1 cellular context compared by ENCODE assay signal in genomic region chr11:47454251-47454650, GRCh38.
TF ChIP-seq lines count a peak whose summit lies in the region.
"Not testable (repeated sequence)": the region's sequence is repeated elsewhere in the genome, so short reads cannot be mapped to it uniquely, and the experiment has no call there.

No MANE protein-coding gene starts in this region.

TF ChIP-seq in HepG2, 621 proteins besides CTCF, POLR2A, EP300 and RAD21 (continued from another document):
- peak; percentile 64 for TF ChIP-seq ZBTB33 (CRISPR knock-in tag; IDR thresholded peaks at IDR 0.05)
- peak; percentile 98 for TF ChIP-seq ZNF362 (CRISPR knock-in tag; IDR thresholded peaks at IDR 0.05; ENCODE audit: borderline replicate concordance)
- TF ChIP-seq TEAD3 (CRISPR knock-in tag; optimal IDR thresholded peaks at IDR 0.05; ENCODE audit: borderline replicate concordance) = peak; percentile 19
- 0 out of 2 replicates have a peak, but pooled peaks have one; percentile 38 for TF ChIP-seq ZMYM2 (CRISPR knock-in tag; IDR thresholded peaks at IDR 0.05)
- TF ChIP-seq HMGXB4 (CRISPR knock-in tag; IDR thresholded peaks at IDR 0.05; ENCODE audit: borderline replicate concordance in 1 of 2, low read depth in 1 of 2) = peak in 1 of 2 experiments; percentile 48; a peak in 2 of 4 replicates
- TF ChIP-seq RXRB (CRISPR knock-in tag; IDR thresholded peaks at IDR 0.05; ENCODE audit: borderline replicate concordance) = 0 out of 2 replicates have a peak, but pooled peaks have one; percentile 49
- TF ChIP-seq NR2F2 (IDR thresholded peaks at IDR 0.05; ENCODE audit: borderline replicate concordance, low read depth) = peak; percentile 11; the same call in 1 of the 2 replicates
- TF ChIP-seq CBX5 (CRISPR knock-in tag; IDR thresholded peaks at IDR 0.05; ENCODE audit: borderline replicate concordance) = peak; percentile 36; the same call in 1 of the 2 replicates
- not testable (repeated sequence) for TF ChIP-seq NONO (IDR thresholded peaks at IDR 0.05)
- peak; percentile 47; the same call in 1 of the 2 replicates for TF ChIP-seq NONO (CRISPR knock-in tag; conservative IDR thresholded peaks at IDR 0.05)
- TF ChIP-seq REPIN1 (CRISPR knock-in tag; IDR thresholded peaks at IDR 0.05; ENCODE audit: borderline replicate concordance, low read depth) = peak; percentile 63; the same call in 1 of the 2 replicates
- 0 out of 2 replicates have a peak, but pooled peaks have one; percentile 13 for TF ChIP-seq GABPB1 (CRISPR knock-in tag; IDR thresholded peaks at IDR 0.05)
- TF ChIP-seq ZNF770 (CRISPR knock-in tag; IDR thresholded peaks at IDR 0.05) = peak; percentile 97
- TF ChIP-seq XRCC5 (optimal IDR thresholded peaks at IDR 0.05; ENCODE audit: low read length) = peak; percentile 68
- TF ChIP-seq TBX2 (CRISPR knock-in tag; IDR thresholded peaks at IDR 0.05; ENCODE audit: borderline replicate concordance) = 0 out of 2 replicates have a peak, but pooled peaks have one; percentile 9
- peak; percentile 37; the same call in 1 of the 2 replicates for TF ChIP-seq ZNF580 (CRISPR knock-in tag; IDR thresholded peaks at IDR 0.05; ENCODE audit: borderline replicate concordance, low read depth)
- peak; percentile 47; the same call in 1 of the 2 replicates for TF ChIP-seq KDM3A (CRISPR knock-in tag; IDR thresholded peaks at IDR 0.05; ENCODE audit: low read depth)
- peak; percentile 26 for TF ChIP-seq ZEB1 (IDR thresholded peaks at IDR 0.05; ENCODE audit: insufficient replicate concordance, low read depth)
- peak; percentile 78 for TF ChIP-seq THAP11 (CRISPR knock-in tag; IDR thresholded peaks at IDR 0.05)
- peak; percentile 58; the same call in 1 of the 2 replicates for TF ChIP-seq ZNF788 (CRISPR knock-in tag; IDR thresholded peaks at IDR 0.05; ENCODE audit: borderline replicate concordance)
- peak; percentile 70 for TF ChIP-seq ELF3 (CRISPR knock-in tag; IDR thresholded peaks at IDR 0.05)
- 0 out of 2 replicates have a peak, but pooled peaks have one; percentile 47 for TF ChIP-seq ZBTB3 (CRISPR knock-in tag; IDR thresholded peaks at IDR 0.05; ENCODE audit: borderline replicate concordance, low read depth)
- peak; percentile 85 for TF ChIP-seq CEBPG (CRISPR knock-in tag; IDR thresholded peaks at IDR 0.05)
- TF ChIP-seq ZBTB25 (CRISPR knock-in tag; IDR thresholded peaks at IDR 0.05) = 0 out of 2 replicates have a peak, but pooled peaks have one; percentile 34
- TF ChIP-seq GATAD2A (CRISPR knock-in tag; IDR thresholded peaks at IDR 0.05) = peak; percentile 44; the same call in 1 of the 2 replicates
- TF ChIP-seq RCOR2 (CRISPR knock-in tag; IDR thresholded peaks at IDR 0.05) = 0 out of 2 replicates have a peak, but pooled peaks have one; percentile 32
- peak; percentile 20; the same call in 1 of the 2 replicates for TF ChIP-seq SOX5 (CRISPR knock-in tag; IDR thresholded peaks at IDR 0.05; ENCODE audit: borderline replicate concordance)
- peak; percentile 46; the same call in 1 of the 2 replicates for TF ChIP-seq ZNF124 (CRISPR knock-in tag; IDR thresholded peaks at IDR 0.05)
- 0 out of 2 replicates have a peak, but pooled peaks have one; percentile 15 for TF ChIP-seq ZNF12 (CRISPR knock-in tag; IDR thresholded peaks at IDR 0.05)
